In genomic region chr7:123070702-123071286, GRCh38 we compare ENCODE assay signal across 8 cellular contexts.
A peak's percentile ranks its signal among the peaks of the same experiment; 100 is the strongest.
DNase-seq lines count a peak whose midpoint lies in the region; ATAC-seq, FAIRE-seq and TF ChIP-seq lines count a peak whose summit lies in the region.

No MANE protein-coding gene starts in this region.

- no peaks in the 10 kb centered on the region for H3K4me1 Mint-ChIP-seq in activated CD4-positive, alpha-beta T cell treated with anti-CD3 and anti-CD28 coated beads, Interleukin-2, amount 10 ng/mL, durations not matched to agents 24 days and 14 days
- H3K4me1 Mint-ChIP-seq in type B pancreatic cell (ENCODE audit: unreplicated experiment) = peaks cover under 1% of the 10 kb centered on the region

- intact Hi-C loops in activated CD4-positive, alpha-beta T cell treated with anti-CD3 and anti-CD28 coated beads, Interleukin-2, amount 10 ng/mL, durations not matched to agents 24 days and 14 days (cut with micrococcal nuclease) = no loop called here
- intact Hi-C loops in GM12878 (cut with micrococcal nuclease; ENCODE audit: unreplicated experiment) = loop anchor here (1.0 kb wide), 2 partner anchors 84 to 297 kb away; no protein-coding TSS in a partner anchor

- H2AFZ ChIP-seq in Karpas-422 (ENCODE audit: low read length) = no peak overlapping the region
- H2AFZ ChIP-seq in GM12878 (ENCODE audit: control insufficient read depth, low read depth, low read length) = no peak overlapping the region

- H3K9me2 ChIP-seq in Karpas-422 (replicated peaks; ENCODE audit: insufficient read depth, low read length) = no peaks in the 10 kb centered on the region

- no peak overlapping the region for H3K4me3 Mint-ChIP-seq in activated CD4-positive, alpha-beta T cell treated with anti-CD3 and anti-CD28 coated beads, Interleukin-2, amount 10 ng/mL, durations not matched to agents 24 days and 14 days
- no peak overlapping the region for H3K4me3 Mint-ChIP-seq in type B pancreatic cell

- H3K27me3 Mint-ChIP-seq in activated CD4-positive, alpha-beta T cell treated with anti-CD3 and anti-CD28 coated beads, Interleukin-2, amount 10 ng/mL, durations not matched to agents 24 days and 14 days = no peaks in the 10 kb centered on the region
- no peaks in the 10 kb centered on the region for H3K27me3 Mint-ChIP-seq in type B pancreatic cell

- H3K27ac ChIP-seq in Karpas-422 (ENCODE audit: low read length) (no peak overlapping the region), GM12878 (ENCODE audit: control insufficient read depth, insufficient read depth) (no peak overlapping the region)

- WGBS in GM12878 (ENCODE audit: insufficient coverage, insufficient replicate concordance, low lambda C conversion rate, missing lambda C conversion rate) = 24% methylated on average over 5 of the region's 5 CpGs

- SMC1A ChIA-PET in GM12878 (lab: Charles Lee; ENCODE audit: uncharacterized antibody, unreplicated experiment) = interaction anchor here (0.8 to 2.7 kb wide), 7 partner anchors 83 to 520 kb away, joined by 3 to 30 read pairs (median 3); no protein-coding TSS in a partner anchor

- H3K4me2 ChIP-seq in Karpas-422 (ENCODE audit: low read depth, low read length, poor library complexity, severe bottlenecking) (no peak overlapping the region), GM12878 (ENCODE audit: control insufficient read depth, insufficient read depth) (no peak overlapping the region)

- RAD21 ChIA-PET in GM12878 (lab: Charles Lee; ENCODE audit: unreplicated experiment) = interaction anchor here (0.9 to 1.9 kb wide), 9 partner anchors 61 to 522 kb away, joined by 3 to 17 read pairs (median 3); no protein-coding TSS in a partner anchor

- H3K9me3 ChIP-seq in Karpas-422 (ENCODE audit: low read length) (no peaks in the 10 kb centered on the region), GM12878 (replicated peaks; ENCODE audit: control insufficient read depth, insufficient read depth, low read length) (no peaks in the 10 kb centered on the region)

- H3K27me3 ChIP-seq in Karpas-422 (ENCODE audit: low read length) (no peaks in the 10 kb centered on the region), GM12878 (replicated peaks in 1 of 2; ENCODE audit: control insufficient read depth in 2 of 2, insufficient read depth in 2 of 2, low read length in 1 of 2) (no peaks in the 10 kb centered on the region)

- H4K20me1 ChIP-seq in Karpas-422 (ENCODE audit: insufficient read depth, low read depth, low read length) (no peaks in the 10 kb centered on the region), GM12878 (ENCODE audit: control insufficient read depth, insufficient read depth) (no peaks in the 10 kb centered on the region)

- CTCF ChIA-PET in GM12878 (lab: Yijun Ruan, JAX) = interaction anchor here (0.7 to 5.4 kb wide), 14 partner anchors 8 to 852 kb away, joined by 3 to 45 read pairs (median 4); no protein-coding TSS in a partner anchor

- no peak overlapping the region for H3K9ac ChIP-seq in Karpas-422 (ENCODE audit: low read length)
- H3K9ac ChIP-seq in GM12878 (ENCODE audit: control insufficient read depth, insufficient read depth, low read length) = no peak overlapping the region

- no peaks in the 10 kb centered on the region for H3K79me2 ChIP-seq in Karpas-422 (ENCODE audit: low read length)
- no peaks in the 10 kb centered on the region for H3K79me2 ChIP-seq in GM12878 (ENCODE audit: control insufficient read depth, insufficient read depth, low read length)

- H3K9me3 Mint-ChIP-seq in activated CD4-positive, alpha-beta T cell treated with anti-CD3 and anti-CD28 coated beads, Interleukin-2, amount 10 ng/mL, durations not matched to agents 24 days and 14 days = no peaks in the 10 kb centered on the region
- H3K9me3 Mint-ChIP-seq in type B pancreatic cell = no peaks in the 10 kb centered on the region

- FAIRE-seq in GM12878 (lab: Jason Lieb, UNC) = peak; percentile 31

- peak; percentile 61 to 74 (median 71) for TF ChIP-seq CTCF in GM12878 (IDR thresholded peaks at IDR 0.05 in 2 of 3, conservative IDR thresholded peaks at IDR 0.05 in 1 of 3; ENCODE audit: control insufficient read depth in 2 of 3, extremely low read depth in 1 of 3, insufficient read depth in 1 of 3, low read depth in 3 of 3, low read length in 3 of 3)
- TF ChIP-seq CTCF in type B pancreatic cell (conservative IDR thresholded peaks at IDR 0.05) = peak; percentile 68

- BruUV-seq in GM12878 (replicated peaks; lab: Mats Ljungman, UMichigan) = no TSS peak

- H3K36me3 Mint-ChIP-seq in activated CD4-positive, alpha-beta T cell treated with anti-CD3 and anti-CD28 coated beads, Interleukin-2, amount 10 ng/mL, durations not matched to agents 24 days and 14 days (ENCODE audit: low read depth) = no peaks in the 10 kb centered on the region
- H3K36me3 Mint-ChIP-seq in type B pancreatic cell = no peaks in the 10 kb centered on the region

- H3K4me1 ChIP-seq in Karpas-422 (ENCODE audit: low read length) (no peaks in the 10 kb centered on the region), GM12878 (ENCODE audit: control insufficient read depth, insufficient read depth, low read length) (no peaks in the 10 kb centered on the region)

- ATAC-seq in GM12878 (peak; percentile 81), HG02623 (IDR thresholded peaks at IDR 0.05; ENCODE audit: unreplicated experiment) (no peak)

- POLR2A ChIA-PET in GM12878 (lab: Charles Lee) = no interaction called here

- TF ChIP-seq RAD21 in GM12878 (IDR thresholded peaks at IDR 0.05; ENCODE audit: insufficient read depth, low read depth, low read length) = peak; percentile 80

- H3K4me3 ChIP-seq in Karpas-422 (ENCODE audit: low read length) = no peak overlapping the region
- no peak overlapping the region for H3K4me3 ChIP-seq in GM12878

- in situ Hi-C loops in GM12878 (cut with MboI) = no loop called here

- no peak overlapping the region for H3K27ac Mint-ChIP-seq in activated CD4-positive, alpha-beta T cell treated with anti-CD3 and anti-CD28 coated beads, Interleukin-2, amount 10 ng/mL, durations not matched to agents 24 days and 14 days
- no peak overlapping the region for H3K27ac Mint-ChIP-seq in type B pancreatic cell

- TF ChIP-seq POLR2A in GM12878 (IDR thresholded peaks at IDR 0.05; ENCODE audit: low read depth, low read length) = no peak

- TF ChIP-seq EP300 in GM12878 (IDR thresholded peaks at IDR 0.05; ENCODE audit: borderline replicate concordance in 1 of 2, control insufficient read depth in 1 of 2, low read depth in 2 of 2, low read length in 2 of 2) = no peak

- DNase-seq in activated CD4-positive, alpha-beta T cell treated with anti-CD3 and anti-CD28 coated beads, Interleukin-2, amount 10 ng/mL, durations not matched to agents 24 days and 14 days = peak; percentile 35
- DNase-seq in activated CD4-positive, alpha-beta T cell treated with anti-CD3 and anti-CD28 coated beads for 4 hours = no peak
- DNase-seq in Karpas-422 (peak; percentile 68), GM12878 (ENCODE audit: low read depth, low spot score) (no peak), type B pancreatic cell (ENCODE audit: extremely low spot score, unreplicated experiment) (no peak), UCSD-AML1 (lab: John Stamatoyannopoulos, UW; ENCODE audit: unreplicated experiment) (no peak), HK-2 (ENCODE audit: unreplicated experiment) (no peak)

- no peaks in the 10 kb centered on the region for H3K36me3 ChIP-seq in Karpas-422 (ENCODE audit: insufficient read depth, low read length)
- H3K36me3 ChIP-seq in GM12878 (ENCODE audit: control insufficient read depth in 2 of 2, insufficient read depth in 2 of 2, low read length in 1 of 2) = no peaks in the 10 kb centered on the region

TF ChIP-seq in GM12878, 131 proteins besides CTCF, POLR2A, EP300 and RAD21:
- peak; percentile 60; the same call in 1 of the 2 replicates for TF ChIP-seq SMC3 (IDR thresholded peaks at IDR 0.05; ENCODE audit: borderline replicate concordance, low read length)
- TF ChIP-seq JUNB (IDR thresholded peaks at IDR 0.05) = no peak
- no peak for TF ChIP-seq DPF2 (IDR thresholded peaks at IDR 0.05)
- TF ChIP-seq BMI1 (IDR thresholded peaks at IDR 0.05; ENCODE audit: borderline replicate concordance) = no peak
- TF ChIP-seq YY1 (IDR thresholded peaks at IDR 0.05; ENCODE audit: low read depth, low read length) = no peak
- TF ChIP-seq RUNX3 (IDR thresholded peaks at IDR 0.05; ENCODE audit: low read length) = peak; percentile 55
- no peak for TF ChIP-seq TBL1XR1 (IDR thresholded peaks at IDR 0.05; ENCODE audit: low read depth, low read length)
- TF ChIP-seq NFXL1 (IDR thresholded peaks at IDR 0.05; ENCODE audit: borderline replicate concordance) = no peak
- no peak for TF ChIP-seq CHD4 (IDR thresholded peaks at IDR 0.05)
- TF ChIP-seq, protein P1, sequence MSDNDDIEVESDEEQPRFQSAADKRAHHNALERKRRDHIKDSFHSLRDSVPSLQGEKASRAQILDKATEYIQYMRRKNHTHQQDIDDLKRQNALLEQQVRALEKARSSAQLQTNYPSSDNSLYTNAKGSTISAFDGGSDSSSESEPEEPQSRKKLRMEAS (IDR thresholded peaks at IDR 0.05; ENCODE audit: low read depth, low read length) = no peak
- no peak for TF ChIP-seq POU2F2 (IDR thresholded peaks at IDR 0.05; ENCODE audit: borderline replicate concordance, low read depth, low read length)

Comparison
In these comparisons a context has a peak if more than half of its experiments do, and no peak if none do; other contexts are left out.
1. DNase-seq: peak in activated CD4-positive, alpha-beta T cell treated with anti-CD3 and anti-CD28 coated beads, Interleukin-2, amount 10 ng/mL, durations not matched to agents 24 days and 14 days (single experiment) and Karpas-422 (single experiment); none in activated CD4-positive, alpha-beta T cell treated with anti-CD3 and anti-CD28 coated beads for 4 hours (0 of 2), GM12878 (single experiment), type B pancreatic cell (single experiment), UCSD-AML1 (single experiment) and HK-2 (single experiment).